In genomic region chr11:95067042-95067827, GRCh38 we compare ENCODE assay signal across 7 cellular contexts.
DNase-seq lines count a peak whose midpoint lies in the region; ATAC-seq and TF ChIP-seq lines count a peak whose summit lies in the region.

No MANE protein-coding gene starts in this region.

- in situ Hi-C loops in astrocyte of the spinal cord (cut with HindIII; ENCODE audit: low sequenced_read_pairs) = loop anchor here (10.0 kb wide), 1 partner anchor 648 kb away; no protein-coding TSS in a partner anchor

- TF ChIP-seq POLR2A in GM15510 (IDR thresholded peaks at IDR 0.05; ENCODE audit: borderline replicate concordance, extremely low read depth, insufficient read length) = peak; percentile 73

- WGBS in iPS DF 6.9 (ENCODE audit: insufficient coverage, insufficient read length) = no CpG with 5 or more reads among the region's 97 CpGs

- H3K4me1 ChIP-seq in iPS DF 6.9 (ENCODE audit: control insufficient read depth, insufficient read depth, low read length) = no peaks in the 10 kb centered on the region

- H3K9me3 ChIP-seq in iPS DF 6.9 (ENCODE audit: control insufficient read depth, insufficient read depth, low read length) = no peaks in the 10 kb centered on the region

- peak overlapping the region; percentile 90 for H3K4me3 ChIP-seq in astrocyte of the spinal cord (ENCODE audit: low read depth, low read length)
- peak overlapping the region; percentile 57 for H3K4me3 ChIP-seq in iPS DF 6.9 (ENCODE audit: low read length)
- H3K4me3 ChIP-seq in skeletal muscle cell (ENCODE audit: low read depth, low read length) = peak overlapping the region; percentile 86

- peak; percentile 77 for DNase-seq in NCI-H1105 (lab: John Stamatoyannopoulos, UW)
- DNase-seq in T-helper 9 cell = peak; percentile 65
- peak; percentile 77 for DNase-seq in astrocyte of the spinal cord (ENCODE audit: low read depth, low spot score)
- no peak for DNase-seq in iPS DF 6.9 (ENCODE audit: low read depth, low spot score)
- DNase-seq in skeletal muscle cell (ENCODE audit: low read depth) = no peak

- H3K27me3 ChIP-seq in iPS DF 6.9 (ENCODE audit: control insufficient read depth, insufficient read depth, low read length) = no peaks in the 10 kb centered on the region

- peak; percentile 55 for TF ChIP-seq CTCF in astrocyte of the spinal cord (IDR thresholded peaks at IDR 0.05; ENCODE audit: low read depth, low read length)

- H3K36me3 ChIP-seq in iPS DF 6.9 (ENCODE audit: control insufficient read depth, insufficient read depth, low read length) = no peaks in the 10 kb centered on the region

- ATAC-seq in HG02678 (IDR thresholded peaks at IDR 0.05; ENCODE audit: unreplicated experiment) = peak; percentile 71

- no peak overlapping the region for H3K27ac ChIP-seq in iPS DF 6.9 (ENCODE audit: low read length)

Comparison
In these comparisons a context has a peak if more than half of its experiments do, and no peak if none do; other contexts are left out.
1. DNase-seq: peak in NCI-H1105 (single experiment), T-helper 9 cell (single experiment) and astrocyte of the spinal cord (single experiment); none in iPS DF 6.9 (single experiment) and skeletal muscle cell (single experiment).
2. Peak in every context shown above with its lines, with median percentiles within 50 percentile points of each other: H3K4me3 ChIP-seq.